In genomic region chrX:68498044-68498507, GRCh38 we compare ENCODE assay signal across 8 cellular contexts. TPM values are rescaled to one million over a fixed set of nuclear protein-coding genes. Genes with fewer than 3 reads are reported as not detected.
A peak's percentile ranks its signal among the peaks of the same experiment; 100 is the strongest.
DNase-seq lines count a peak whose midpoint lies in the region; ATAC-seq, FAIRE-seq and TF ChIP-seq lines count a peak whose summit lies in the region.

No MANE protein-coding gene starts in this region.

- DNase-seq in BE2C (no peak), GM12878 (ENCODE audit: low read depth, low spot score) (no peak), lung (ENCODE audit: low spot score) (no peak), vagina (ENCODE audit: extremely low spot score in 2 of 2) (no peak), left lobe of liver (ENCODE audit: low spot score) (no peak)
- no peak for DNase-seq in stimulated activated CD4-positive, alpha-beta T cell treated with anti-CD3 and anti-CD28 coated beads, Interleukin-4, amount 100 ng/mL, for 24 hours
- DNase-seq in activated CD4-positive, CD25-positive, alpha-beta regulatory T cell (lab: John Stamatoyannopoulos, UW), result no peak

- H3K36me3 ChIP-seq in BE2C (no peaks in the 10 kb centered on the region), HUES6 (ENCODE audit: control insufficient read depth, insufficient read depth, low read length) (no peaks in the 10 kb centered on the region; the same call in 1 of the 2 replicates), GM12878 (ENCODE audit: control insufficient read depth in 2 of 2, insufficient read depth in 2 of 2, low read length in 1 of 2) (no peaks in the 10 kb centered on the region), lung (ENCODE audit: control insufficient read depth in 2 of 2, insufficient read depth in 2 of 2, low read length in 2 of 2) (no peaks in the 10 kb centered on the region), vagina (no peaks in the 10 kb centered on the region)

- BruUV-seq in GM12878 (replicated peaks; lab: Mats Ljungman, UMichigan), result TSS peak; percentile 91

- H3K4me3 ChIP-seq in BE2C (ENCODE audit: low read depth, low read length) (peak overlapping the region; percentile 90), HUES6 (ENCODE audit: low read depth, low read length) (peak overlapping the region; percentile 80), GM12878 (peak overlapping the region; percentile 70), lung (peak overlapping the region; percentile 53), vagina (peak overlapping the region; percentile 65 to 67)

- RAD21 ChIA-PET in GM12878 (lab: Charles Lee; ENCODE audit: unreplicated experiment), result no interaction called here

- TF ChIP-seq RAD21 in GM12878 (IDR thresholded peaks at IDR 0.05; ENCODE audit: insufficient read depth, low read depth, low read length), result no peak

- POLR2A ChIA-PET in GM12878 (lab: Charles Lee), result no interaction called here

- intact Hi-C loops in GM12878 (cut with micrococcal nuclease; ENCODE audit: unreplicated experiment), result no loop called here
- intact Hi-C loops in vagina (cut with DNase I), result no loop called here

- H2AFZ ChIP-seq in GM12878 (ENCODE audit: control insufficient read depth, low read depth, low read length), result peak overlapping the region; percentile 31

- H3K79me2 ChIP-seq in GM12878 (ENCODE audit: control insufficient read depth, insufficient read depth, low read length), result peaks cover 21% of the 10 kb centered on the region

- in situ Hi-C loops in GM12878 (cut with MboI), result no loop called here

- peak overlapping the region; percentile 95 for H3K9ac ChIP-seq in HUES6 (ENCODE audit: low read length)
- peak overlapping the region; percentile 87 for H3K9ac ChIP-seq in GM12878 (ENCODE audit: control insufficient read depth, insufficient read depth, low read length)

- H3K4me2 ChIP-seq in GM12878 (ENCODE audit: control insufficient read depth, insufficient read depth), result no peak overlapping the region

- ATAC-seq in GM12878 (peak; percentile 50), lung (ENCODE audit: insufficient read depth, low FRiP score) (no peak), left lobe of liver (no peak)

- WGBS in GM12878 (ENCODE audit: insufficient coverage, insufficient replicate concordance, low lambda C conversion rate, missing lambda C conversion rate), result 9% methylated on average over 4 of the region's 4 CpGs
- WGBS in lung, 2 donors, result 0 to 25% methylated on average over 4 of the region's 4 CpGs

- H3K27me3 ChIP-seq in BE2C (no peaks in the 10 kb centered on the region), HUES6 (ENCODE audit: control insufficient read depth, insufficient read depth, low read length) (no peaks in the 10 kb centered on the region), GM12878 (replicated peaks in 1 of 2; ENCODE audit: control insufficient read depth in 2 of 2, insufficient read depth in 2 of 2, low read length in 1 of 2) (no peaks in the 10 kb centered on the region), lung (ENCODE audit: control insufficient read depth, insufficient read depth) (no peaks in the 10 kb centered on the region), vagina (no peaks in the 10 kb centered on the region)

- TF ChIP-seq EP300 in GM12878 (IDR thresholded peaks at IDR 0.05; ENCODE audit: borderline replicate concordance in 1 of 2, control insufficient read depth in 1 of 2, low read depth in 2 of 2, low read length in 2 of 2), result no peak

- no peaks in the 10 kb centered on the region for H3K4me1 ChIP-seq in BE2C
- H3K4me1 ChIP-seq in HUES6 (ENCODE audit: control insufficient read depth, insufficient read depth, low read length), result peaks cover 3% of the 10 kb centered on the region; the same call in 1 of the 2 replicates
- no peaks in the 10 kb centered on the region for H3K4me1 ChIP-seq in GM12878 (ENCODE audit: control insufficient read depth, insufficient read depth, low read length)
- peaks cover 0 to 5% of the 10 kb centered on the region in 2 donors for H3K4me1 ChIP-seq in lung (ENCODE audit: control insufficient read depth in 2 of 2, insufficient read depth in 2 of 2, low read length in 2 of 2)
- peaks cover 13% of the 10 kb centered on the region for H3K4me1 ChIP-seq in vagina

- TF ChIP-seq CTCF in BE2C (IDR thresholded peaks at IDR 0.05; ENCODE audit: low read depth, low read length), result peak; percentile 9; the same call in 1 of the 2 replicates
- no peak for TF ChIP-seq CTCF in GM12878 (IDR thresholded peaks at IDR 0.05 in 2 of 3, conservative IDR thresholded peaks at IDR 0.05 in 1 of 3; ENCODE audit: control insufficient read depth in 2 of 3, extremely low read depth in 1 of 3, insufficient read depth in 1 of 3, low read depth in 3 of 3, low read length in 3 of 3)
- no peak for TF ChIP-seq CTCF in lung (IDR thresholded peaks at IDR 0.05; ENCODE audit: control extremely low read depth, extremely low read depth)
- TF ChIP-seq CTCF in vagina (IDR thresholded peaks at IDR 0.05), result no peak

- CTCF ChIA-PET in GM12878 (lab: Yijun Ruan, JAX), result interaction anchor here (0.7 to 1.1 kb wide), 2 partner anchors 203 to 1457 kb away, joined by 3 read pairs; no protein-coding TSS in a partner anchor

- TF ChIP-seq POLR2A in GM12878 (IDR thresholded peaks at IDR 0.05; ENCODE audit: low read depth, low read length) (no peak), vagina (IDR thresholded peaks at IDR 0.05) (no peak)

- no peaks in the 10 kb centered on the region for H4K20me1 ChIP-seq in GM12878 (ENCODE audit: control insufficient read depth, insufficient read depth)

- SMC1A ChIA-PET in GM12878 (lab: Charles Lee; ENCODE audit: uncharacterized antibody, unreplicated experiment), result no interaction called here

- H3K9me3 ChIP-seq in BE2C, result no peaks in the 10 kb centered on the region
- peaks cover 8% of the 10 kb centered on the region; the same call in 1 of the 2 replicates for H3K9me3 ChIP-seq in HUES6 (ENCODE audit: control insufficient read depth, insufficient read depth, low read depth, low read length)
- H3K9me3 ChIP-seq in GM12878 (replicated peaks; ENCODE audit: control insufficient read depth, insufficient read depth, low read length), result no peaks in the 10 kb centered on the region
- peaks cover 0 to 7% of the 10 kb centered on the region in 2 donors for H3K9me3 ChIP-seq in lung (ENCODE audit: control insufficient read depth in 2 of 2, insufficient read depth in 1 of 2, low read length in 1 of 2)
- no peaks in the 10 kb centered on the region for H3K9me3 ChIP-seq in vagina

- no peak for FAIRE-seq in GM12878 (lab: Jason Lieb, UNC)

- H3K27ac ChIP-seq in HUES6 (ENCODE audit: low read depth, low read length) (peak overlapping the region; percentile 83), GM12878 (ENCODE audit: control insufficient read depth, insufficient read depth) (no peak overlapping the region; the same call in 1 of the 2 replicates), lung (ENCODE audit: low read depth in 1 of 2, low read length in 1 of 2) (peak overlapping the region; percentile 86 to 92), vagina (peak overlapping the region; percentile 93)

TF ChIP-seq in GM12878, 131 proteins besides CTCF, POLR2A, EP300 and RAD21:
- TF ChIP-seq YY1 (IDR thresholded peaks at IDR 0.05; ENCODE audit: low read depth, low read length) (peak; percentile 66), DPF2 (IDR thresholded peaks at IDR 0.05) (no peak), FOXM1 (IDR thresholded peaks at IDR 0.05; ENCODE audit: low read depth, low read length) (no peak)

RNA-seq across cellular contexts. Expression of gene YIPF6, which starts 0.8 kb away (rescaled TPM):
- 22.7 TPM for polyA plus RNA-seq in BE2C (2012; ENCODE audit: insufficient read depth, insufficient read length, low read depth)
- total RNA-seq in GM12878 (2013; cell fraction: nucleolus; rRNA removed), result 27.5 and 28.5 TPM in 2 replicates
- total RNA-seq in GM12878 (2014; rRNA removed) (8.9 and 10.9 TPM in 2 replicates), GM12878 (2014; rRNA removed; fragmentation: Illumina TruSeq; extraction: Trizol) (6.9 and 8.0 TPM in 2 replicates), GM12878 (2021) (10.4 and 11.0 TPM in 2 replicates), lung (10 to 100 TPM; 44.6 to 46.3 TPM), vagina (19.2 TPM), left lobe of liver (34.0 TPM)
- 3.2 TPM for polyA plus RNA-seq in GM12878 (2011; ENCODE audit: low read depth)
- polyA plus RNA-seq in GM12878 (2011; rRNA removed) (15.9 and 17.8 TPM in 2 replicates), GM12878 (2014; fragmentation: Illumina TruSeq; extraction: Trizol) (6.6 and 8.4 TPM in 2 replicates), GM12878 (2014; fragmentation: Nextera tagmentation; extraction: Ambion mirVana) (10 to 100 TPM; 13.9 to 23.1 TPM), GM12878 (2014; rRNA removed) (5.9 and 6.1 TPM in 2 replicates), GM12878 (2016; fragmentation: Nextera tagmentation; extraction: Ambion mirVana) (10 to 100 TPM; 16.6 to 18.2 TPM), lung (10 to 100 TPM; 10.3 to 17.7 TPM)
- polyA plus RNA-seq in GM12878 (2011; cell fraction: cytosol; rRNA removed), result 5.6 and 7.2 TPM in 2 replicates
- polyA plus RNA-seq in GM12878 (2011; cell fraction: nucleus; rRNA removed), result 6.4 and 7.8 TPM in 2 replicates
- polyA plus RNA-seq in GM12878 (2012), result 6.2 and 6.6 TPM in 2 replicates
- polyA minus RNA-seq in GM12878 (2011; rRNA and poly(A)+ RNA removed), result 8.6 and 11.7 TPM in 2 replicates
- polyA minus RNA-seq in GM12878 (2011; cell fraction: cytosol; rRNA and poly(A)+ RNA removed), result 2.7 and 5.0 TPM in 2 replicates
- polyA minus RNA-seq in GM12878 (2011; cell fraction: nucleus; rRNA and poly(A)+ RNA removed), result 5.1 and 8.5 TPM in 2 replicates
